Comparison of ENCODE assay signal across 17 cellular contexts in genomic region chr7:143411976-143412708, GRCh38. TPM values are rescaled to one million over a fixed set of nuclear protein-coding genes. Genes with fewer than 3 reads are reported as not detected.
"Had no signal": no experiment of that assay in that cellular context is flagged by ENCODE, and none has a peak within 500 bp of the region (broad histone marks: within the 10 kb centered on the region; RNA-seq: fewer than 3 reads in every experiment).

No MANE protein-coding gene starts in this region.

- H3K4me3 ChIP-seq: lung, transverse colon had no signal

- DNase-seq: activated CD4-positive, alpha-beta memory T cell treated with anti-CD3 and anti-CD28 coated beads for 36 hours; activated naive CD4-positive, alpha-beta T cell treated with anti-CD3 and anti-CD28 coated beads, Interleukin-2, amount 10 ng/mL, durations not matched to agents 7 days and 5 days; cortex of kidney; effector memory CD8-positive, alpha-beta T cell; hippocampal formation; naive B cell; right cardiac atrium; T1000; transverse colon had no signal

- H3K4me3 Mint-ChIP-seq: activated CD4-positive, alpha-beta memory T cell treated with anti-CD3 and anti-CD28 coated beads for 36 hours; activated naive CD4-positive, alpha-beta T cell treated with anti-CD3 and anti-CD28 coated beads, Interleukin-2, amount 10 ng/mL, durations not matched to agents 7 days and 5 days; brain; central memory CD8-positive, alpha-beta T cell; effector memory CD8-positive, alpha-beta T cell; stimulated activated effector memory CD8-positive, alpha-beta T cell treated with anti-CD3 and anti-CD28 coated beads, Interleukin-12 subunit alpha, Interleukin-12 subunit beta, amount 100 ng/mL, for 72 hours had no signal

- H3K9ac ChIP-seq: parathyroid adenoma had no signal

- H3K36me3 Mint-ChIP-seq: activated naive CD4-positive, alpha-beta T cell treated with anti-CD3 and anti-CD28 coated beads, Interleukin-2, amount 10 ng/mL, durations not matched to agents 7 days and 5 days; brain; naive B cell had no signal

- H3K27me3 Mint-ChIP-seq: activated CD4-positive, alpha-beta memory T cell treated with anti-CD3 and anti-CD28 coated beads for 36 hours had no signal

- H3K27ac ChIP-seq: parathyroid adenoma had no signal

- H3K9me3 ChIP-seq: transverse colon had no signal

- H3K36me3 ChIP-seq: transverse colon had no signal

- FAIRE-seq: small intestine had no signal

- H3K27me3 ChIP-seq: transverse colon had no signal

- H3K9me3 Mint-ChIP-seq: activated CD4-positive, alpha-beta memory T cell treated with anti-CD3 and anti-CD28 coated beads for 36 hours; activated naive CD4-positive, alpha-beta T cell treated with anti-CD3 and anti-CD28 coated beads, Interleukin-2, amount 10 ng/mL, durations not matched to agents 7 days and 5 days; activated T-helper 2 cell treated with anti-CD3 and anti-CD28 coated beads, Interferon-gamma antibody, Interleukin-2, Interleukin-4, amounts not matched to agents 10 μg/mL and 5 μg/mL and 100 μg/mL, durations not matched to agents 14 hours and 24 hours and 36 hours; brain; central memory CD8-positive, alpha-beta T cell; effector memory CD8-positive, alpha-beta T cell; naive B cell; stimulated activated effector memory CD8-positive, alpha-beta T cell treated with anti-CD3 and anti-CD28 coated beads, Interleukin-12 subunit alpha, Interleukin-12 subunit beta, amount 100 ng/mL, for 72 hours had no signal

- ATAC-seq: effector memory CD8-positive, alpha-beta T cell; right cardiac atrium; stimulated activated effector memory CD8-positive, alpha-beta T cell treated with anti-CD3 and anti-CD28 coated beads, Interleukin-12 subunit alpha, Interleukin-12 subunit beta, amount 100 ng/mL, for 72 hours had no signal

- H2AFZ ChIP-seq: parathyroid adenoma had no signal

- H3K27ac Mint-ChIP-seq: activated CD4-positive, alpha-beta memory T cell treated with anti-CD3 and anti-CD28 coated beads for 36 hours; activated naive CD4-positive, alpha-beta T cell treated with anti-CD3 and anti-CD28 coated beads, Interleukin-2, amount 10 ng/mL, durations not matched to agents 7 days and 5 days; activated T-helper 2 cell treated with anti-CD3 and anti-CD28 coated beads, Interferon-gamma antibody, Interleukin-2, Interleukin-4, amounts not matched to agents 10 μg/mL and 5 μg/mL and 100 μg/mL, durations not matched to agents 14 hours and 24 hours and 36 hours; effector memory CD8-positive, alpha-beta T cell had no signal

RNA-seq across cellular contexts. Expression of gene TAS2R60, which starts 31.1 kb away (rescaled TPM):
- total RNA-seq: activated CD4-positive, alpha-beta memory T cell treated with anti-CD3 and anti-CD28 coated beads for 36 hours; activated T-helper 2 cell treated with anti-CD3 and anti-CD28 coated beads, Interferon-gamma antibody, Interleukin-2, Interleukin-4, amounts not matched to agents 10 μg/mL and 5 μg/mL and 100 μg/mL, durations not matched to agents 14 hours and 24 hours and 36 hours; epithelial cell of proximal tubule; right cardiac atrium; transverse colon had no signal
- polyA plus RNA-seq: right cardiac atrium, small intestine had no signal
